In genomic region chr3:123678108-123678511, GRCh38 we compare ENCODE assay signal across 13 cellular contexts.
DNase-seq lines count a peak whose midpoint lies in the region; ATAC-seq and TF ChIP-seq lines count a peak whose summit lies in the region.
"Had no signal": no experiment of that assay in that cellular context is flagged by ENCODE, and none has a peak within 500 bp of the region (broad histone marks: within the 10 kb centered on the region; RNA-seq: fewer than 3 reads in every experiment).

No MANE protein-coding gene starts in this region.

- H3K27ac Mint-ChIP-seq in activated naive CD8-positive, alpha-beta T cell treated with anti-CD3 and anti-CD28 coated beads for 36 hours, result no peak overlapping the region
- H3K27ac Mint-ChIP-seq: CD4-positive, CD25-positive, alpha-beta regulatory T cell had no signal

- H3K4me1 Mint-ChIP-seq in activated naive CD8-positive, alpha-beta T cell treated with anti-CD3 and anti-CD28 coated beads for 36 hours, result no peaks in the 10 kb centered on the region
- H3K4me1 Mint-ChIP-seq: CD4-positive, CD25-positive, alpha-beta regulatory T cell had no signal

- TF ChIP-seq CTCF in HFF-Myc (IDR thresholded peaks at IDR 0.05; ENCODE audit: low read depth, low read length, missing control alignments) (no peak), astrocyte of the cerebellum (IDR thresholded peaks at IDR 0.05; ENCODE audit: low read depth, low read length, missing control alignments) (no peak), left lung (IDR thresholded peaks at IDR 0.05) (no peak)

- H3K27me3 Mint-ChIP-seq in activated naive CD8-positive, alpha-beta T cell treated with anti-CD3 and anti-CD28 coated beads for 36 hours, result no peaks in the 10 kb centered on the region

- in situ Hi-C loops in ACHN (cut with HindIII; ENCODE audit: low pct_ligation_motif_present, low pct_unique_long_range_greater_than_20kb, low sequenced_read_pairs) (no loop called here), astrocyte of the cerebellum (cut with HindIII; ENCODE audit: low sequenced_read_pairs) (no loop called here)

- ATAC-seq in left lung (peak; percentile 52), HG02870 (IDR thresholded peaks at IDR 0.05; ENCODE audit: unreplicated experiment) (no peak)

- DNase-seq in ACHN (peak; percentile 71), HFF-Myc (ENCODE audit: extremely low read depth, low read depth) (peak; percentile 49), astrocyte of the cerebellum (ENCODE audit: low read depth) (peak; percentile 87), left lung (no peak), DMS114 treated with DMSO at 0.1 percent for 48 hours (lab: John Stamatoyannopoulos, UW; ENCODE audit: unreplicated experiment) (no peak)
- DNase-seq in activated naive CD8-positive, alpha-beta T cell treated with anti-CD3 and anti-CD28 coated beads for 36 hours, result no peak
- no peak for DNase-seq in activated CD8-positive, alpha-beta memory T cell treated with anti-CD3 and anti-CD28 coated beads, Interleukin-2, amount 50 U/mL, for 4 hours
- DNase-seq: activated CD4-positive, alpha-beta T cell treated with anti-CD3 and anti-CD28 coated beads, Interleukin-2, amount 50 U/mL, for 4 hours; aorta; CD4-positive, CD25-positive, alpha-beta regulatory T cell; H7; NCI-H146 had no signal

- no peaks in the 10 kb centered on the region for H3K9me3 Mint-ChIP-seq in activated naive CD8-positive, alpha-beta T cell treated with anti-CD3 and anti-CD28 coated beads for 36 hours
- H3K9me3 Mint-ChIP-seq: CD4-positive, CD25-positive, alpha-beta regulatory T cell had no signal

- H3K4me1 ChIP-seq in left lung, result peaks cover 0 to 4% of the 10 kb centered on the region in 2 donors

- no peak overlapping the region for H3K4me3 ChIP-seq in HFF-Myc (replicated peaks; ENCODE audit: low read depth, low read length)
- no peak overlapping the region for H3K4me3 ChIP-seq in astrocyte of the cerebellum (ENCODE audit: low read depth, low read length)
- no peak overlapping the region for H3K4me3 ChIP-seq in left lung

- no peak overlapping the region for H3K27ac ChIP-seq in left lung

- H3K4me3 Mint-ChIP-seq in activated naive CD8-positive, alpha-beta T cell treated with anti-CD3 and anti-CD28 coated beads for 36 hours, result no peak overlapping the region
- H3K4me3 Mint-ChIP-seq: CD4-positive, CD25-positive, alpha-beta regulatory T cell had no signal

- intact Hi-C loops in left lung (cut with DNase I), result no loop called here

- no peaks in the 10 kb centered on the region for H3K27me3 ChIP-seq in left lung

- no peaks in the 10 kb centered on the region for H3K9me3 ChIP-seq in left lung

- H3K36me3 ChIP-seq in left lung, result peaks cover 0 to 6% of the 10 kb centered on the region in 2 donors

- no peaks in the 10 kb centered on the region for H3K36me3 Mint-ChIP-seq in activated naive CD8-positive, alpha-beta T cell treated with anti-CD3 and anti-CD28 coated beads for 36 hours
- H3K36me3 Mint-ChIP-seq: CD4-positive, CD25-positive, alpha-beta regulatory T cell had no signal

Comparison
In these comparisons a context has a peak if more than half of its experiments do, and no peak if none do; other contexts are left out.
1. DNase-seq: peak in ACHN (single experiment), HFF-Myc (single experiment) and astrocyte of the cerebellum (single experiment); none in left lung (0 of 2), activated naive CD8-positive, alpha-beta T cell treated with anti-CD3 and anti-CD28 coated beads for 36 hours (single experiment), activated CD8-positive, alpha-beta memory T cell treated with anti-CD3 and anti-CD28 coated beads, Interleukin-2, amount 50 U/mL, for 4 hours (single experiment) and DMS114 treated with DMSO at 0.1 percent for 48 hours (single experiment).